In the genomic region with DNA sequence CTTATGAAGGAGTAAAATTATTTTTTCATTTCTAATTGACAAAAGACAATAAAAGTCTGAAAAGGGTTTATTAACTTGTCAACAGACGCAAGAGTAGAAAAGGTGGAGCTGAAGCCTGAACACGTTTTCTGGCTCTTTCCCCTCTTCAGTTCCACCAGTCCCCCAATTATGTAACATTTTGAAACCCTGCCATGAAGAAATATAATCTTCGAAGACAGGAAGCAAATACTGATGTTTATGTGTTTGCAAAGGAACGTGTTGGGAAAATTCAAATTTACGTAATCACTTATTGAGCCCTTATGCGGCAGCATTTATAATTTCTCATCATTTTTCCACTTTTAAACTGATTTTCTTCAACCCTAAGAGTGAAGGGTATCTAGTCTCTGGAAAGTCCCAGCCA, we compare ENCODE assay signal across 8 cellular contexts. TPM values are rescaled to one million over a fixed set of nuclear protein-coding genes. Genes with fewer than 3 reads are reported as not detected.
DNase-seq lines count a peak whose midpoint lies in the region; ATAC-seq, FAIRE-seq and TF ChIP-seq lines count a peak whose summit lies in the region.

No MANE protein-coding gene starts in this region.

- TF ChIP-seq RAD21 in A549 (conservative IDR thresholded peaks at IDR 0.05 in 1 of 2, IDR thresholded peaks at IDR 0.05 in 1 of 2) = no peak

- peak overlapping the region; percentile 95 to 99 (median 97) for H3K27ac Mint-ChIP-seq in brain

- H3K27me3 Mint-ChIP-seq in brain = peaks cover 6% of the 10 kb centered on the region

- H3K4me3 ChIP-seq in A549 (peak overlapping the region; percentile 87), HFF-Myc (replicated peaks; ENCODE audit: low read depth, low read length) (peak overlapping the region; percentile 83), mesodermal cell (ENCODE audit: extremely low read depth, insufficient read depth, low read length, poor library complexity, severe bottlenecking) (peak overlapping the region; percentile 89), small intestine (ENCODE audit: low read depth in 1 of 2, low read length in 2 of 2) (peak overlapping the region in 1 of 2 donors; percentile 90)

- FAIRE-seq in A549 (lab: Jason Lieb, UNC) = no peak
- no peak for FAIRE-seq in GM12891 (lab: Jason Lieb, UNC)
- no peak for FAIRE-seq in small intestine (lab: Jason Lieb, UNC)

- 21% methylated on average over 6 of the region's 6 CpGs for WGBS in A549 (ENCODE audit: missing lambda C conversion rate)
- 70 to 78% methylated on average over 4 of the region's 6 CpGs for WGBS in mesodermal cell (ENCODE audit: insufficient coverage in 2 of 2), 2 experiments
- 17 to 22% (median 20%) methylated on average over 6 of the region's 6 CpGs for WGBS in small intestine, 3 donors

- ATAC-seq in A549 = no peak
- ATAC-seq in HG02973 (IDR thresholded peaks at IDR 0.05; ENCODE audit: unreplicated experiment) = no peak

- CTCF ChIA-PET in A549 (lab: Yijun Ruan, JAX) = interaction anchor here (1.1 to 11.1 kb wide), 6 partner anchors 15 to 341 kb away, joined by 3 to 239 read pairs (median 4); partner anchors contain the start of genes CIB1, GDPGP1 and MESP1

- DNase-seq in A549 (ENCODE audit: low read depth in 1 of 2, low spot score in 1 of 2) (no peak), HFF-Myc (ENCODE audit: extremely low read depth, low read depth) (no peak), GM12891 (ENCODE audit: insufficient read length, low spot score) (no peak), small intestine (no peak), HuH-7 (ENCODE audit: low spot score) (no peak)

- H3K4me1 ChIP-seq in A549 (peaks cover 14% of the 10 kb centered on the region; the same call in 2 of the 3 replicates), mesodermal cell (ENCODE audit: control insufficient read depth, insufficient read depth, low read length, poor library complexity, severe bottlenecking) (peaks cover 5% of the 10 kb centered on the region), small intestine (ENCODE audit: control insufficient read depth in 2 of 2, insufficient read depth in 1 of 2, low read depth in 1 of 2, low read length in 1 of 2) (peaks cover 0 to 2% of the 10 kb centered on the region in 2 donors)

- H3K4me2 ChIP-seq in A549 = peak overlapping the region; percentile 98

- H3K9me3 Mint-ChIP-seq in brain = no peaks in the 10 kb centered on the region

- no peak for TF ChIP-seq EP300 in A549 (IDR thresholded peaks at IDR 0.05)

- H3K36me3 ChIP-seq in mesodermal cell (ENCODE audit: control insufficient read depth, insufficient read depth, low read length) = peaks cover 11% of the 10 kb centered on the region
- H3K36me3 ChIP-seq in small intestine (ENCODE audit: control insufficient read depth in 2 of 2, insufficient read depth in 2 of 2, low read length in 2 of 2) = peaks cover 2 to 7% of the 10 kb centered on the region in 2 donors

- peaks cover 39% of the 10 kb centered on the region for H3K4me1 Mint-ChIP-seq in brain

- POLR2A ChIA-PET in A549 (lab: Yijun Ruan, JAX) = interaction anchor here (1.8 kb wide), 1 partner anchor 20 kb away, joined by 10 read pairs; the partner anchor contains the start of gene ARPIN

- H3K4me3 Mint-ChIP-seq in brain = peak overlapping the region; percentile 93 to 100 (median 97)

- H3K27me3 ChIP-seq in small intestine (ENCODE audit: control insufficient read depth in 2 of 2, insufficient read depth in 2 of 2, low read length in 2 of 2) = no peaks in the 10 kb centered on the region

- H3K9me3 ChIP-seq in A549 = no peaks in the 10 kb centered on the region
- no peaks in the 10 kb centered on the region for H3K9me3 ChIP-seq in mesodermal cell (ENCODE audit: control insufficient read depth, low read length)
- H3K9me3 ChIP-seq in small intestine (ENCODE audit: control insufficient read depth, low read depth) = no peaks in the 10 kb centered on the region

- peaks cover 13% of the 10 kb centered on the region for H3K36me3 Mint-ChIP-seq in brain

- TF ChIP-seq POLR2A in A549 (IDR thresholded peaks at IDR 0.05; ENCODE audit: low read length) = no peak
- no peak for TF ChIP-seq POLR2A in GM12891 (IDR thresholded peaks at IDR 0.05; ENCODE audit: low read depth, low read length)

- H3K27ac ChIP-seq in A549 (peak overlapping the region; percentile 89 to 92), mesodermal cell (ENCODE audit: low read depth, low read length, severe bottlenecking) (peak overlapping the region; percentile 89), small intestine (ENCODE audit: low read depth in 1 of 2, low read length in 1 of 2) (no peak overlapping the region)

- no peak for TF ChIP-seq CTCF in A549 (IDR thresholded peaks at IDR 0.05)
- no peak for TF ChIP-seq CTCF in HFF-Myc (IDR thresholded peaks at IDR 0.05; ENCODE audit: low read depth, low read length, missing control alignments)
- no peak for TF ChIP-seq CTCF in brain (conservative IDR thresholded peaks at IDR 0.05)

TF ChIP-seq in A549, 52 proteins besides CTCF, POLR2A, EP300 and RAD21:
- TF ChIP-seq CBX2 (IDR thresholded peaks at IDR 0.05; ENCODE audit: borderline replicate concordance, low read depth) = no peak
- TF ChIP-seq HOXB5 (CRISPR knock-in tag; IDR thresholded peaks at IDR 0.05) = no peak
- TF ChIP-seq JUNB (IDR thresholded peaks at IDR 0.05) = no peak
- TF ChIP-seq MAX (IDR thresholded peaks at IDR 0.05) = no peak
- no peak for TF ChIP-seq SREBF2 (IDR thresholded peaks at IDR 0.05)
- TF ChIP-seq POLR2AphosphoS2 (conservative IDR thresholded peaks at IDR 0.05; ENCODE audit: low read length) = no peak
- TF ChIP-seq RARB (CRISPR knock-in tag; IDR thresholded peaks at IDR 0.05) = no peak
TF ChIP-seq in A549: peak in this region for 0.

TF ChIP-seq in GM12891, 5 proteins besides CTCF, POLR2A, EP300 and RAD21:
- TF ChIP-seq PAX5 (IDR thresholded peaks at IDR 0.05; ENCODE audit: insufficient read depth, low read length, severe bottlenecking) (no peak), POU2F2 (IDR thresholded peaks at IDR 0.05; ENCODE audit: low read depth, low read length) (no peak), TAF1 (IDR thresholded peaks at IDR 0.05; ENCODE audit: low read depth, low read length) (no peak), POLR2AphosphoS5 (IDR thresholded peaks at IDR 0.05; ENCODE audit: low read depth, low read length) (no peak), SPI1 (IDR thresholded peaks at IDR 0.05; ENCODE audit: low read depth, low read length) (no peak)

RNA-seq across cellular contexts. Expression of gene AP3S2, which starts 0.8 kb away (rescaled TPM):
- polyA plus RNA-seq in A549 (2011; rRNA removed) (56.7 and 85.9 TPM in 2 replicates), A549 (2017; fragmentation: RNase III; extraction: RNeasy Plus Mini Kit Qiagen cat#74134 plus additional on column Dnase treatment) (85.1 to 95.0 TPM (median 91.7 TPM) in 3 replicates), brain (ENCODE audit: insufficient read depth, low read depth, low replicate concordance) (34.1 TPM), small intestine (10 to 100 TPM; 22.7 to 33.3 (median 30.3) TPM)
- polyA plus RNA-seq in A549 (2012; cell fraction: cytosol; rRNA removed) = 12.0 and 16.5 TPM in 2 replicates
- 10.1 and 13.5 TPM in 2 replicates for polyA plus RNA-seq in A549 (2012; cell fraction: nucleus; rRNA removed)
- polyA minus RNA-seq in A549 (2011; rRNA and poly(A)+ RNA removed) = 55.1 and 58.0 TPM in 2 replicates
- polyA plus RNA-seq in mesodermal cell (2013, experiment 1 of 2) = 34.7 TPM
- polyA plus RNA-seq in mesodermal cell (2013, experiment 2 of 2) = 33.9 TPM
- 10.6 TPM for polyA plus RNA-seq in GM12891 (2012; ENCODE audit: low read depth, missing spikeins)

RNA-seq across cellular contexts. Expression of gene ARPIN, which starts 19.7 kb away (rescaled TPM):
- polyA plus RNA-seq in A549 (2011; rRNA removed) (19.4 and 20.3 TPM in 2 replicates), A549 (2017; fragmentation: RNase III; extraction: RNeasy Plus Mini Kit Qiagen cat#74134 plus additional on column Dnase treatment) (14.0 to 20.2 TPM (median 17.2 TPM) in 3 replicates), brain (ENCODE audit: insufficient read depth, low read depth, low replicate concordance) (6.3 TPM), small intestine (10 to 100 TPM; 11.9 to 19.5 (median 16.3) TPM)
- polyA plus RNA-seq in A549 (2012; cell fraction: cytosol; rRNA removed) = 9.9 and 11.1 TPM in 2 replicates
- 8.2 and 13.3 TPM in 2 replicates for polyA plus RNA-seq in A549 (2012; cell fraction: nucleus; rRNA removed)
- polyA minus RNA-seq in A549 (2011; rRNA and poly(A)+ RNA removed) = 12.2 and 13.6 TPM in 2 replicates
- polyA plus RNA-seq in mesodermal cell (2013, experiment 1 of 2) = 7.6 TPM
- 6.3 TPM for polyA plus RNA-seq in mesodermal cell (2013, experiment 2 of 2)
- polyA plus RNA-seq in GM12891 (2012; ENCODE audit: low read depth, missing spikeins) = 0.06 TPM

Comparison
In these comparisons a context has a peak if more than half of its experiments do, and no peak if none do; other contexts are left out.
1. H3K27ac ChIP-seq: peak in A549 (2 of 2) and mesodermal cell (single experiment); none in small intestine (0 of 2).